In the genomic region with DNA sequence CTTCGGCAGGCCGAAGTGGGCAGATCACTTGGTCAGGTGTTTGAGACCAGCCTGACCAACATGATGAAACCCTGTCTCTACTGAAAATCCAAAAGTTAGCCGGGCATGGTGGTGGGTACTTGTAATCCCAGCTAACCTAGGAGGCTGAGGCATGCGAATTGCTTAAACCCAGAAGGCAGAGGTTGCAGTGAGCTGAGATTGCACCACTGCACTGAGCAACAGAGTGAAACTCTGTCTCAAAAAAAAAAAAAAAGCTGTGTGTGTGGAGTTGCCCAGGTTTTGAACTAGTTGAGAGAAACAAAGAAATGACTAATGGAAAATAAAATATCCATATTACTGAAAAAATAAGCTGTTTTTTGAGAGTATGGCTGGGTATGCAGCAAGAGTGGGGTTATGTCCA, we compare ENCODE assay signal across 1 cellular context.
TF ChIP-seq lines count a peak whose summit lies in the region.

No MANE protein-coding gene starts in this region.

TF ChIP-seq in GM12878, 131 proteins besides CTCF, POLR2A, EP300 and RAD21 (continued from another document):
- no peak for TF ChIP-seq SPI1 (IDR thresholded peaks at IDR 0.05; ENCODE audit: borderline replicate concordance, insufficient read depth, low read depth, low read length)
- no peak for TF ChIP-seq IRF4 (IDR thresholded peaks at IDR 0.05; ENCODE audit: low read depth, low read length)
- TF ChIP-seq, protein P1, sequence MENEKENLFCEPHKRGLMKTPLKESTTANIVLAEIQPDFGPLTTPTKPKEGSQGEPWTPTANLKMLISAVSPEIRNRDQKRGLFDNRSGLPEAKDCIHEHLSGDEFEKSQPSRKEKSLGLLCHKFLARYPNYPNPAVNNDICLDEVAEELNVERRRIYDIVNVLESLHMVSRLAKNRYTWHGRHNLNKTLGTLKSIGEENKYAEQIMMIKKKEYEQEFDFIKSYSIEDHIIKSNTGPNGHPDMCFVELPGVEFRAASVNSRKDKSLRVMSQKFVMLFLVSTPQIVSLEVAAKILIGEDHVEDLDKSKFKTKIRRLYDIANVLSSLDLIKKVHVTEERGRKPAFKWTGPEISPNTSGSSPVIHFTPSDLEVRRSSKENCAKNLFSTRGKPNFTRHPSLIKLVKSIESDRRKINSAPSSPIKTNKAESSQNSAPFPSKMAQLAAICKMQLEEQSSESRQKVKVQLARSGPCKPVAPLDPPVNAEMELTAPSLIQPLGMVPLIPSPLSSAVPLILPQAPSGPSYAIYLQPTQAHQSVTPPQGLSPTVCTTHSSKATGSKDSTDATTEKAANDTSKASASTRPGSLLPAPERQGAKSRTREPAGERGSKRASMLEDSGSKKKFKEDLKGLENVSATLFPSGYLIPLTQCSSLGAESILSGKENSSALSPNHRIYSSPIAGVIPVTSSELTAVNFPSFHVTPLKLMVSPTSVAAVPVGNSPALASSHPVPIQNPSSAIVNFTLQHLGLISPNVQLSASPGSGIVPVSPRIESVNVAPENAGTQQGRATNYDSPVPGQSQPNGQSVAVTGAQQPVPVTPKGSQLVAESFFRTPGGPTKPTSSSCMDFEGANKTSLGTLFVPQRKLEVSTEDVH (IDR thresholded peaks at IDR 0.05; ENCODE audit: low read depth, partially characterized antibody): no peak
TF ChIP-seq in GM12878: peak in this region for 0.
